In genomic region chr12:26817183-26817591, GRCh38 we compare ENCODE assay signal across 11 cellular contexts. TPM values are rescaled to one million over a fixed set of nuclear protein-coding genes. Genes with fewer than 3 reads are reported as not detected.
DNase-seq lines count a peak whose midpoint lies in the region; ATAC-seq and TF ChIP-seq lines count a peak whose summit lies in the region.
"Had no signal": no experiment of that assay in that cellular context is flagged by ENCODE, and none has a peak within 500 bp of the region (broad histone marks: within the 10 kb centered on the region; RNA-seq: fewer than 3 reads in every experiment).

No MANE protein-coding gene starts in this region.

- H3K4me2 ChIP-seq in GM23338: no peak overlapping the region
- no peak overlapping the region for H3K4me2 ChIP-seq in osteoblast (ENCODE audit: insufficient read depth, low read length)

- H3F3A ChIP-seq in GM23338 (replicated peaks; ENCODE audit: low read depth): no peaks in the 10 kb centered on the region

- H3K4me3 ChIP-seq in GM23338 (no peak overlapping the region), osteoblast (ENCODE audit: insufficient read depth, low read length) (no peak overlapping the region)
- H3K4me3 ChIP-seq: heart right ventricle had no signal

- H3K4me1 Mint-ChIP-seq in GM23338: peaks cover 16% of the 10 kb centered on the region
- H3K4me1 Mint-ChIP-seq in naive thymus-derived CD8-positive, alpha-beta T cell: peaks cover 4 to 17% (median 12%) of the 10 kb centered on the region in 4 donors

- DNase-seq in GM23338 (ENCODE audit: low spot score): no peak
- no peak for DNase-seq in osteoblast (ENCODE audit: insufficient read length, low spot score, missing footprints)
- DNase-seq in COLO829 (ENCODE audit: low spot score): no peak
- DNase-seq in NCI-H1105 (lab: John Stamatoyannopoulos, UW): no peak
- no peak for DNase-seq in naive thymus-derived CD8-positive, alpha-beta T cell
- DNase-seq: central memory CD4-positive, alpha-beta T cell; heart right ventricle; NK-92 treated with Interleukin-12 subunit alpha and Interleukin-12 subunit beta, amount 100 ng/mL, for 24 hours had no signal

- POLR2A ChIA-PET in naive thymus-derived CD8-positive, alpha-beta T cell (lab: Charles Lee): no interaction called here

- no peaks in the 10 kb centered on the region for H3K9me3 Mint-ChIP-seq in GM23338
- no peaks in the 10 kb centered on the region for H3K9me3 Mint-ChIP-seq in naive thymus-derived CD8-positive, alpha-beta T cell

- H3K27ac ChIP-seq in GM23338 (ENCODE audit: low read depth) (0 out of 2 replicates have a peak overlapping the region, but pooled peaks have one; percentile 17), osteoblast (ENCODE audit: low read depth, low read length) (no peak overlapping the region)
- H3K27ac ChIP-seq: neutrophil had no signal

- H3K27me3 ChIP-seq in GM23338 (ENCODE audit: insufficient read depth) (no peaks in the 10 kb centered on the region), osteoblast (ENCODE audit: insufficient read depth, low read length) (no peaks in the 10 kb centered on the region)
- H3K27me3 ChIP-seq: heart right ventricle, neutrophil had no signal

- no peak overlapping the region for H3K4me3 Mint-ChIP-seq in GM23338
- no peak overlapping the region for H3K4me3 Mint-ChIP-seq in naive thymus-derived CD8-positive, alpha-beta T cell

- H3K27ac Mint-ChIP-seq in GM23338: 0 out of 2 replicates have a peak overlapping the region, but pooled peaks have one; percentile 4
- H3K27ac Mint-ChIP-seq in naive thymus-derived CD8-positive, alpha-beta T cell: peak overlapping the region in 1 of 10 donors; percentile 22

- H3K36me3 Mint-ChIP-seq in GM23338 (ENCODE audit: low read depth): peaks cover 12% of the 10 kb centered on the region; the same call in 2 of the 3 replicates
- peaks cover 0 to 29% (median 3%) of the 10 kb centered on the region in 3 donors for H3K36me3 Mint-ChIP-seq in naive thymus-derived CD8-positive, alpha-beta T cell

- H3K36me3 ChIP-seq in GM23338 (ENCODE audit: insufficient read depth): no peaks in the 10 kb centered on the region
- H3K36me3 ChIP-seq in osteoblast (ENCODE audit: insufficient read depth, low read length): no peaks in the 10 kb centered on the region
- H3K36me3 ChIP-seq: heart right ventricle had no signal

- peaks cover 78% of the 10 kb centered on the region for H3K79me2 ChIP-seq in GM23338 (replicated peaks; ENCODE audit: insufficient read depth)
- no peaks in the 10 kb centered on the region for H3K79me2 ChIP-seq in osteoblast (ENCODE audit: insufficient read depth, low read length)

- no peaks in the 10 kb centered on the region for H4K20me1 ChIP-seq in GM23338 (replicated peaks; ENCODE audit: insufficient read depth)
- H4K20me1 ChIP-seq in osteoblast (ENCODE audit: insufficient read depth, low read length): no peaks in the 10 kb centered on the region

- H3K9me2 ChIP-seq in GM23338 (ENCODE audit: insufficient read depth): no peaks in the 10 kb centered on the region

- no peak overlapping the region for H2AFZ ChIP-seq in GM23338
- H2AFZ ChIP-seq in osteoblast (ENCODE audit: low read length): peak overlapping the region; percentile 39

- H3K27me3 Mint-ChIP-seq in GM23338 (ENCODE audit: insufficient read depth, low read depth, poor library complexity): peaks cover 2% of the 10 kb centered on the region
- no peaks in the 10 kb centered on the region for H3K27me3 Mint-ChIP-seq in naive thymus-derived CD8-positive, alpha-beta T cell

- no peaks in the 10 kb centered on the region for H3K9me3 ChIP-seq in osteoblast (ENCODE audit: low read depth, low read length)
- H3K9me3 ChIP-seq: heart right ventricle, neutrophil had no signal

- peaks cover 39% of the 10 kb centered on the region for H3K4me1 ChIP-seq in GM23338 (ENCODE audit: insufficient read depth)
- peaks cover 10% of the 10 kb centered on the region for H3K4me1 ChIP-seq in osteoblast (ENCODE audit: insufficient read depth, low read length)

- TF ChIP-seq CTCF in GM23338 (conservative IDR thresholded peaks at IDR 0.05; ENCODE audit: low read depth in 2 of 2) (no peak), osteoblast (IDR thresholded peaks at IDR 0.05; ENCODE audit: extremely low read depth, low read depth, low read length) (no peak)

- peak; percentile 91 for ATAC-seq in GM19023 (IDR thresholded peaks at IDR 0.05; ENCODE audit: unreplicated experiment)
- ATAC-seq in GM23338: no peak
- ATAC-seq in HG03575 (IDR thresholded peaks at IDR 0.05; ENCODE audit: extremely low read depth, insufficient number of reproducible peaks, low FRiP score, unreplicated experiment): peak; percentile 59
- no peak for ATAC-seq in naive thymus-derived CD8-positive, alpha-beta T cell

TF ChIP-seq in GM23338, 12 proteins besides CTCF, POLR2A, EP300 and RAD21 (continues in another document):
- TF ChIP-seq ZNF114 (CRISPR knock-in tag; IDR thresholded peaks at IDR 0.05): no peak
- TF ChIP-seq ETS1 (IDR thresholded peaks at IDR 0.05): no peak
- no peak for TF ChIP-seq NANOG (IDR thresholded peaks at IDR 0.05; ENCODE audit: borderline replicate concordance)
- TF ChIP-seq ZNF462 (CRISPR knock-in tag; IDR thresholded peaks at IDR 0.05): no peak
- no peak for TF ChIP-seq ZNF331 (CRISPR knock-in tag; IDR thresholded peaks at IDR 0.05; ENCODE audit: low read depth)
- no peak for TF ChIP-seq CREB1 (CRISPR knock-in tag; IDR thresholded peaks at IDR 0.05; ENCODE audit: low read depth)
- TF ChIP-seq EZH2phosphoT487 (IDR thresholded peaks at IDR 0.05; ENCODE audit: unreplicated experiment): no peak

RNA-seq across cellular contexts. Expression of gene ITPR2, which starts 15.8 kb away (rescaled TPM):
- 55.0 and 65.2 TPM in 2 replicates for total RNA-seq in GM23338 (2014; rRNA removed; shearing (Covaris generic))
- 38.4 and 44.5 TPM in 2 replicates for polyA plus RNA-seq in GM23338 (2016; fragmentation: Nextera tagmentation; extraction: Ambion mirVana)
- 19.2 and 21.2 TPM in 2 replicates for total RNA-seq in osteoblast
- 10 to 100 TPM; 37.9 to 45.9 TPM for total RNA-seq in naive thymus-derived CD8-positive, alpha-beta T cell
- 1 to 10 TPM; 4.6 to 9.6 (median 8.3) TPM for polyA plus RNA-seq in naive thymus-derived CD8-positive, alpha-beta T cell

Comparison
In these comparisons a context has a peak if more than half of its experiments do, and no peak if none do; other contexts are left out.
1. ATAC-seq: peak in GM19023 (single experiment) and HG03575 (single experiment); none in GM23338 (single experiment) and naive thymus-derived CD8-positive, alpha-beta T cell (0 of 2).